In the genomic region with DNA sequence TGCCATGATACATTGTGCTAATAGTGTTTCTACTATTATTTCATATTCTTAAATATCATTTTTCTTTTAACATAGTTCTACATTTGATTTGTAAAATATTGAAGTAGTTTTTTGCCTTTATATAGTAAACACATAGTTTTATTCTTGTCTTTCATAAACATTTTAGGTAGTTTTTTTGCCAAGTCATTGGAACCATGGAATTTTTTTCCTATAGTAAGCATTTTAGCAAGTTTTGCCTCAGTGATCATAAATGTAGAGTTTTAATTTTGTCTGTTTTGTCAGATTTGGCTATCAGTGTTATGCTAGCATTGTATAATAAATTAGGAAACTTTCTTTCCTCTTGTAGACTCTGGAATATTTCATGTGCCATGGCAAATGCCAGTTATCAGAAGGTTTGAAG, we compare ENCODE assay signal across 30 cellular contexts.
"Had no signal": no experiment of that assay in that cellular context is flagged by ENCODE, and none has a peak within 500 bp of the region (broad histone marks: within the 10 kb centered on the region; RNA-seq: fewer than 3 reads in every experiment).

No MANE protein-coding gene starts in this region.

- H3K4me3 ChIP-seq: ovary, psoas muscle, skin epidermis, smooth muscle cell, spleen, suprapubic skin, testis, tibial artery, transverse colon, upper lobe of right lung, uterus had no signal

- H3K9me3 ChIP-seq: neutrophil, ovary, psoas muscle, suprapubic skin, testis, tibial artery, transverse colon, upper lobe of right lung, uterus had no signal

- H3K27ac ChIP-seq: neutrophil, ovary, parathyroid adenoma, psoas muscle, skin epidermis, spleen, suprapubic skin, testis, tibial artery, transverse colon, upper lobe of right lung, uterus had no signal

- H3K4me1 ChIP-seq: parathyroid adenoma, psoas muscle, testis, transverse colon, upper lobe of right lung, uterus had no signal

- DNase-seq: naive thymus-derived CD8-positive, alpha-beta T cell; nephron progenitor cell; nucleus accumbens; ovary; posterior cingulate gyrus; psoas muscle; right cardiac atrium; spleen; stimulated activated CD4-positive, alpha-beta T cell treated with anti-CD3 and anti-CD28 coated beads, Interleukin-12 subunit alpha, Interleukin-12 subunit beta, amount 100 ng/mL, for 4 hours; stimulated activated CD4-positive, alpha-beta T cell treated with anti-CD3 and anti-CD28 coated beads, Interleukin-1b, Interleukin-23, amount 100 ng/mL, for 48 hours; stimulated activated CD4-positive, alpha-beta T cell treated with anti-CD3 and anti-CD28 coated beads, Interleukin-4, amount 100 ng/mL, for 1 hour; stimulated activated CD4-positive, alpha-beta T cell treated with anti-CD3 and anti-CD28 coated beads, Interleukin-4, amount 100 ng/mL, for 4 hours; stimulated activated CD8-positive, alpha-beta memory T cell treated with anti-CD3 and anti-CD28 coated beads, Interleukin-4, amount 100 ng/mL, for 48 hours; stimulated activated naive CD4-positive, alpha-beta T cell; stimulated activated naive CD8-positive, alpha-beta T cell treated with anti-CD3 and anti-CD28 coated beads, Interleukin-15, amount 100 ng/mL, for 72 hours; stimulated activated naive CD8-positive, alpha-beta T cell treated with anti-CD3 and anti-CD28 coated beads, Interleukin-15, Interleukin-2, amounts not matched to agents 100 U/mL and 50 U/mL, for 24 hours; substantia nigra; testis; tibial artery; transverse colon; upper lobe of right lung; uterus had no signal

- ATAC-seq: naive thymus-derived CD8-positive, alpha-beta T cell; natural killer cell treated with Interleukin-12 subunit alpha and Interleukin-12 subunit beta and Interleukin-15 and Interleukin-18, amount 100 ng/mL, for 72 hours; psoas muscle; right cardiac atrium; sciatic nerve; stimulated activated memory B cell treated with anti-CD40 and anti-IgM and Interleukin-4, amounts not matched to agents 10 μg/mL and 1 μg/mL and 100 μg/mL, for 72 hours; stimulated activated naive CD8-positive, alpha-beta T cell treated with anti-CD3 and anti-CD28 coated beads, Interleukin-15, amount 100 ng/mL, for 72 hours; stimulated activated naive CD8-positive, alpha-beta T cell treated with anti-CD3 and anti-CD28 coated beads, Interleukin-15, Interleukin-2, amounts not matched to agents 100 U/mL and 50 U/mL, for 24 hours; upper lobe of right lung had no signal

- H3K4me2 ChIP-seq: smooth muscle cell had no signal
